ENCODE assay signal across 8 cellular contexts in the genomic region with DNA sequence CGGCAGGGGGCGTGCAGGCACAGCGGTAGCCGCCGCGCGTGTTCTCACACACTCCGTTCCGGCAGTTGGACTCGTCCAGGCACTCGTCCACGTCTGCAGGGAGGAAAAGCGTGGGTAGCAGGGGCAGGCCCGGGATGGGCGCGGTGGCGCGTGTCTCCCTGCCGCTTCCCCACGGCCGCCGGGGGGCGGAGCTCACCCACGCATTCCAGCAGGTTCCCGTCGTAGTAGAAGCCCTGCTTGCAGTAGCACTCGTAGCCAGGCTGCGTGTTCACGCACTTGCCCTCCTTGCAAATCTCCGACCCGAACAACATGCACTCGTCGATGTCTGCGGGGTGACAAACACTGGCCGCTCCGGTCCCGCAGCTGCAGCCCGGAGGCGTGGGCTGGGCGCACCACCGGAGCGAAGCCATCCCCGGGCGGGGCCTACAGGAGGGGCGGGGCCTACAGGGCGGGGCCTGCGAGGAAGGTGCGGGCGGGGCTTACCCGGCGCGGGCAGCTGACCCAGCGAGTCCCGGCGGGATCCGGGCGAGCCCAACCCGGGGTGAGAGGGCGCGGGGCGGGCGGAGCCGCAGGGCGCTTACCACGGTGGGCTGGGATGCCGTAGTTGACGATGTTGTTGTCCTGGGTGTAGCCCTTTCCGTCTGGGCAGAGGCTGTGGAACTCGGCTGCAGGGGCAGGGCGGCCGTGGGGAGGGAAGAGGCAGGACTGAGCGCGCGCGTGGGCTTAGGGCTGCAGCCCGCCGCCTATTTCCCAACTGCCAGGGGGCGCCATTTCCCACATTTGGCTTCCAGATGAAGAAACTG. TPM values are rescaled to one million over a fixed set of nuclear protein-coding genes. Genes with fewer than 3 reads are reported as not detected.
DNase-seq lines count a peak whose midpoint lies in the region; TF ChIP-seq lines count a peak whose summit lies in the region.

No MANE protein-coding gene starts in this region.

- H3K36me3 ChIP-seq in neural cell (ENCODE audit: insufficient read depth, low read length): no peaks in the 10 kb centered on the region
- peaks cover 15 to 61% (median 46%) of the 10 kb centered on the region in 4 donors for H3K36me3 ChIP-seq in stomach

- H3K27ac ChIP-seq in neural cell (ENCODE audit: low read length) (no peak overlapping the region), stomach (peak overlapping the region; percentile 84 to 94 (median 89))

- no peak overlapping the region for H2AFZ ChIP-seq in neural cell (ENCODE audit: low read depth, low read length)

- H3F3A ChIP-seq in neural cell (ENCODE audit: insufficient read depth, low read length, poor library complexity, severe bottlenecking): no peaks in the 10 kb centered on the region

- DNase-seq in D341Med (ENCODE audit: low spot score) (peak; percentile 97), GM20000 (ENCODE audit: low spot score) (peak; percentile 100), HT-29 (ENCODE audit: low spot score) (peak; percentile 92), RPMI7951 (ENCODE audit: low read depth) (peak; percentile 86), fibroblast of the aortic adventitia (ENCODE audit: low read depth) (peak; percentile 85), stomach (peak; percentile 95)
- DNase-seq in activated T-helper 9 cell treated with anti-CD3 and anti-CD28 coated beads, Interleukin-2, amount 50 U/mL, for 16 hours (ENCODE audit: low read depth): peak; percentile 76

- peak; percentile 57 for TF ChIP-seq RAD21 in neural cell (conservative IDR thresholded peaks at IDR 0.05)

- 0 to 1% (median 0%) methylated on average over 38 to 78 of the region's 78 CpGs for WGBS in stomach, 5 donors

- peak; percentile 73 for TF ChIP-seq CTCF in GM20000 (IDR thresholded peaks at IDR 0.05; ENCODE audit: extremely low read depth, missing control alignments)
- peak; percentile 81 for TF ChIP-seq CTCF in fibroblast of the aortic adventitia (IDR thresholded peaks at IDR 0.05; ENCODE audit: insufficient read depth, low read length)
- TF ChIP-seq CTCF in neural cell (IDR thresholded peaks at IDR 0.05; ENCODE audit: poor library complexity, severe bottlenecking): peak; percentile 71
- TF ChIP-seq CTCF in stomach (IDR thresholded peaks at IDR 0.05): peak in 5 of 7 experiments; percentile 71 to 96 (median 84)

- intact Hi-C loops in stomach (cut with DNase I; ENCODE audit: low total_unique reads): no loop called here

- no peaks in the 10 kb centered on the region for H3K79me2 ChIP-seq in neural cell (replicated peaks; ENCODE audit: insufficient read depth, low read length)

- H3K4me2 ChIP-seq in neural cell (ENCODE audit: low read length): no peak overlapping the region

- H3K27me3 ChIP-seq in neural cell (ENCODE audit: insufficient read depth, low read depth, low read length) (peaks cover 49% of the 10 kb centered on the region), stomach (no peaks in the 10 kb centered on the region)

- no peak overlapping the region for H3K9ac ChIP-seq in neural cell (ENCODE audit: low read length)

- peaks cover 25 to 36% (median 29%) of the 10 kb centered on the region in 4 donors for H3K4me1 ChIP-seq in stomach

- H3K4me3 ChIP-seq in fibroblast of the aortic adventitia (ENCODE audit: low read depth, low read length) (peak overlapping the region; percentile 54), neural cell (ENCODE audit: low read length) (peak overlapping the region; percentile 68), stomach (peak overlapping the region; percentile 52 to 72 (median 57))

- peaks cover 6% of the 10 kb centered on the region for H4K20me1 ChIP-seq in neural cell (ENCODE audit: insufficient read depth)

- no peak for TF ChIP-seq POLR2A in stomach (IDR thresholded peaks at IDR 0.05)

- no peaks in the 10 kb centered on the region for H3K9me2 ChIP-seq in neural cell (ENCODE audit: insufficient read depth, low read length)

- no peaks in the 10 kb centered on the region for H3K9me3 ChIP-seq in neural cell (ENCODE audit: low read length)
- H3K9me3 ChIP-seq in stomach: no peaks in the 10 kb centered on the region

- TF ChIP-seq EP300 in neural cell (conservative IDR thresholded peaks at IDR 0.05; ENCODE audit: poor library complexity, severe bottlenecking): no peak
- TF ChIP-seq EP300 in stomach (IDR thresholded peaks at IDR 0.05): no peak

TF ChIP-seq in neural cell, 6 proteins besides CTCF, POLR2A, EP300 and RAD21:
- peak; percentile 67 for TF ChIP-seq MXI1 (conservative IDR thresholded peaks at IDR 0.05; ENCODE audit: poor library complexity, severe bottlenecking)
- TF ChIP-seq POLR2AphosphoS5 (IDR thresholded peaks at IDR 0.05): peak; percentile 17
- TF ChIP-seq, protein P1, sequence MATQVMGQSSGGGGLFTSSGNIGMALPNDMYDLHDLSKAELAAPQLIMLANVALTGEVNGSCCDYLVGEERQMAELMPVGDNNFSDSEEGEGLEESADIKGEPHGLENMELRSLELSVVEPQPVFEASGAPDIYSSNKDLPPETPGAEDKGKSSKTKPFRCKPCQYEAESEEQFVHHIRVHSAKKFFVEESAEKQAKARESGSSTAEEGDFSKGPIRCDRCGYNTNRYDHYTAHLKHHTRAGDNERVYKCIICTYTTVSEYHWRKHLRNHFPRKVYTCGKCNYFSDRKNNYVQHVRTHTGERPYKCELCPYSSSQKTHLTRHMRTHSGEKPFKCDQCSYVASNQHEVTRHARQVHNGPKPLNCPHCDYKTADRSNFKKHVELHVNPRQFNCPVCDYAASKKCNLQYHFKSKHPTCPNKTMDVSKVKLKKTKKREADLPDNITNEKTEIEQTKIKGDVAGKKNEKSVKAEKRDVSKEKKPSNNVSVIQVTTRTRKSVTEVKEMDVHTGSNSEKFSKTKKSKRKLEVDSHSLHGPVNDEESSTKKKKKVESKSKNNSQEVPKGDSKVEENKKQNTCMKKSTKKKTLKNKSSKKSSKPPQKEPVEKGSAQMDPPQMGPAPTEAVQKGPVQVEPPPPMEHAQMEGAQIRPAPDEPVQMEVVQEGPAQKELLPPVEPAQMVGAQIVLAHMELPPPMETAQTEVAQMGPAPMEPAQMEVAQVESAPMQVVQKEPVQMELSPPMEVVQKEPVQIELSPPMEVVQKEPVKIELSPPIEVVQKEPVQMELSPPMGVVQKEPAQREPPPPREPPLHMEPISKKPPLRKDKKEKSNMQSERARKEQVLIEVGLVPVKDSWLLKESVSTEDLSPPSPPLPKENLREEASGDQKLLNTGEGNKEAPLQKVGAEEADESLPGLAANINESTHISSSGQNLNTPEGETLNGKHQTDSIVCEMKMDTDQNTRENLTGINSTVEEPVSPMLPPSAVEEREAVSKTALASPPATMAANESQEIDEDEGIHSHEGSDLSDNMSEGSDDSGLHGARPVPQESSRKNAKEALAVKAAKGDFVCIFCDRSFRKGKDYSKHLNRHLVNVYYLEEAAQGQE (IDR thresholded peaks at IDR 0.05; ENCODE audit: borderline replicate concordance): no peak
- TF ChIP-seq TAF1 (IDR thresholded peaks at IDR 0.05; ENCODE audit: low read depth): no peak
- TF ChIP-seq SMC3 (conservative IDR thresholded peaks at IDR 0.05; ENCODE audit: poor library complexity): peak; percentile 37
- TF ChIP-seq EZH2 (IDR thresholded peaks at IDR 0.05; ENCODE audit: borderline replicate concordance, insufficient read depth, low read length, poor library complexity, severe bottlenecking): no peak

RNA-seq across cellular contexts. Expression of a gene that starts 15.6 kb away (rescaled TPM):
- total RNA-seq in HT-29 (2014; rRNA removed; shearing (Covaris generic)): 177 and 182 TPM in 2 replicates
- total RNA-seq in RPMI7951 (2014; rRNA removed; shearing (Covaris generic)): 64.1 and 65.7 TPM in 2 replicates
- total RNA-seq in fibroblast of the aortic adventitia (ENCODE audit: low replicate concordance) (32.1 and 76.8 TPM in 2 replicates), stomach (10 to 100 TPM in 4 of 5 donors, 1 to 10 TPM in 1; 3.5 to 89.0 (median 65.2) TPM)
- polyA plus RNA-seq in neural cell (48.3 and 56.2 TPM in 2 replicates), stomach (10 to 100 TPM; 65.8 to 94.8 (median 86.1) TPM)
- polyA minus RNA-seq in neural cell: 35.3 and 55.3 TPM in 2 replicates

RNA-seq across cellular contexts. Expression of a gene that starts 17.7 kb away (rescaled TPM):
- total RNA-seq in HT-29 (2014; rRNA removed; shearing (Covaris generic)): 146 and 164 TPM in 2 replicates
- 20.9 and 38.4 TPM in 2 replicates for total RNA-seq in RPMI7951 (2014; rRNA removed; shearing (Covaris generic))
- total RNA-seq in fibroblast of the aortic adventitia (ENCODE audit: low replicate concordance) (47.3 and 147 TPM in 2 replicates), stomach (100 to 1,000 TPM in 4 of 5 donors, 10 to 100 TPM in 1; 35.1 to 452 (median 117) TPM)
- polyA plus RNA-seq in neural cell (3.5 and 4.6 TPM in 2 replicates), stomach (10 to 100 TPM; 26.9 to 58.2 (median 28.7) TPM)
- 0.97 and 2.3 TPM in 2 replicates for polyA minus RNA-seq in neural cell

RNA-seq across cellular contexts. Expression of a gene that starts 29.8 kb away (rescaled TPM):
- 137 and 158 TPM in 2 replicates for total RNA-seq in HT-29 (2014; rRNA removed; shearing (Covaris generic))
- 87.7 and 98.0 TPM in 2 replicates for total RNA-seq in RPMI7951 (2014; rRNA removed; shearing (Covaris generic))
- total RNA-seq in fibroblast of the aortic adventitia (ENCODE audit: low replicate concordance): 27.2 and 48.0 TPM in 2 replicates
- 35.4 and 36.2 TPM in 2 replicates for polyA plus RNA-seq in neural cell
- polyA minus RNA-seq in neural cell: 16.4 and 24.8 TPM in 2 replicates
- 10 to 100 TPM; 17.7 to 99.1 (median 51.9) TPM for total RNA-seq in stomach
- polyA plus RNA-seq in stomach: 10 to 100 TPM; 49.6 to 56.6 (median 51.8) TPM

RNA-seq across cellular contexts. Expression of a gene that starts 31.8 kb away (rescaled TPM):
- total RNA-seq in HT-29 (2014; rRNA removed; shearing (Covaris generic)): 122 and 127 TPM in 2 replicates
- total RNA-seq in RPMI7951 (2014; rRNA removed; shearing (Covaris generic)): 36.9 and 43.1 TPM in 2 replicates
- total RNA-seq in fibroblast of the aortic adventitia (ENCODE audit: low replicate concordance) (5.6 and 21.6 TPM in 2 replicates), stomach (10 to 100 TPM in 4 of 5 donors, 1 to 10 TPM in 1; 3.9 to 57.8 (median 48.1) TPM)
- polyA plus RNA-seq in neural cell (75.1 and 86.1 TPM in 2 replicates), stomach (10 to 100 TPM; 63.4 to 68.2 (median 65.1) TPM)
- polyA minus RNA-seq in neural cell: 52.6 and 57.5 TPM in 2 replicates

RNA-seq across cellular contexts. Expression of a gene that starts 35.4 kb away (rescaled TPM):
- total RNA-seq in HT-29 (2014; rRNA removed; shearing (Covaris generic)): 125 and 149 TPM in 2 replicates
- 22.8 and 47.8 TPM in 2 replicates for total RNA-seq in RPMI7951 (2014; rRNA removed; shearing (Covaris generic))
- total RNA-seq in fibroblast of the aortic adventitia (ENCODE audit: low replicate concordance) (52.2 and 58.5 TPM in 2 replicates), stomach (100 to 1,000 TPM in 4 of 5 donors, 10 to 100 TPM in 1; 43.0 to 200 (median 126) TPM)
- polyA plus RNA-seq in neural cell (18.3 and 19.8 TPM in 2 replicates), stomach (10 to 100 TPM; 28.0 to 67.6 (median 49.2) TPM)
- 5.4 and 8.6 TPM in 2 replicates for polyA minus RNA-seq in neural cell
